Comparison of ENCODE assay signal across 19 cellular contexts in genomic region chr10:112235141-112235540, GRCh38. TPM values are rescaled to one million over a fixed set of nuclear protein-coding genes. Genes with fewer than 3 reads are reported as not detected.
DNase-seq lines count a peak whose midpoint lies in the region; ATAC-seq and TF ChIP-seq lines count a peak whose summit lies in the region.
"Had no signal": no experiment of that assay in that cellular context is flagged by ENCODE, and none has a peak within 500 bp of the region (broad histone marks: within the 10 kb centered on the region; RNA-seq: fewer than 3 reads in every experiment).

No MANE protein-coding gene starts in this region.

- ATAC-seq in WTC11, result peak; percentile 21; the same call in 1 of the 2 replicates
- ATAC-seq: CD8-positive, alpha-beta T cell; HCT116 had no signal

- no peaks in the 10 kb centered on the region for H3K36me3 Mint-ChIP-seq in WTC11
- no peaks in the 10 kb centered on the region for H3K36me3 Mint-ChIP-seq in neural progenitor cell
- H3K36me3 Mint-ChIP-seq in nephron progenitor cell (ENCODE audit: low read depth), result no peaks in the 10 kb centered on the region
- H3K36me3 Mint-ChIP-seq: CD4-positive, CD25-positive, alpha-beta regulatory T cell; CD8-positive, alpha-beta T cell had no signal

- H3K4me3 ChIP-seq in neural progenitor cell, result no peak overlapping the region
- H3K4me3 ChIP-seq in SJCRH30, result no peak overlapping the region
- H3K4me3 ChIP-seq: BLaER1, GM23248 had no signal

- H3K27me3 ChIP-seq in neural progenitor cell, result no peaks in the 10 kb centered on the region
- no peaks in the 10 kb centered on the region for H3K27me3 ChIP-seq in SJCRH30
- H3K27me3 ChIP-seq: BLaER1 had no signal

- H3K27me3 Mint-ChIP-seq in WTC11 (ENCODE audit: low read depth), result peaks cover 5% of the 10 kb centered on the region
- peaks cover 2% of the 10 kb centered on the region for H3K27me3 Mint-ChIP-seq in neural progenitor cell (ENCODE audit: insufficient read depth, low read depth)
- peaks cover 9% of the 10 kb centered on the region for H3K27me3 Mint-ChIP-seq in nephron progenitor cell (ENCODE audit: low read depth, poor library complexity)
- H3K27me3 Mint-ChIP-seq: B cell had no signal

- CTCF ChIA-PET in WTC11 (lab: Charles Lee), result no interaction called here

- no peak overlapping the region for H3K9ac ChIP-seq in neural progenitor cell
- H3K9ac ChIP-seq: BLaER1, GM23248 had no signal

- no peaks in the 10 kb centered on the region for H3K9me3 ChIP-seq in neural progenitor cell (ENCODE audit: low read depth)
- no peaks in the 10 kb centered on the region for H3K9me3 ChIP-seq in SJCRH30 (replicated peaks)

- H3K27ac Mint-ChIP-seq in WTC11, result no peak overlapping the region
- peak overlapping the region; percentile 39 for H3K27ac Mint-ChIP-seq in neural progenitor cell
- H3K27ac Mint-ChIP-seq in nephron progenitor cell, result no peak overlapping the region
- H3K27ac Mint-ChIP-seq: B cell; CD4-positive, CD25-positive, alpha-beta regulatory T cell; CD8-positive, alpha-beta T cell; H9 had no signal

- DNase-seq in WTC11 (ENCODE audit: low spot score), result no peak
- no peak for DNase-seq in epithelial cell of prostate (ENCODE audit: low read depth, low spot score)
- no peak for DNase-seq in neural progenitor cell (ENCODE audit: low spot score)
- no peak for DNase-seq in SIG-M5 (lab: John Stamatoyannopoulos, UW)
- DNase-seq in nephron progenitor cell, result no peak
- DNase-seq in SJCRH30, result no peak
- DNase-seq: Caco-2; CD4-positive, CD25-positive, alpha-beta regulatory T cell; CD8-positive, alpha-beta T cell; DMS153; DND-41; GM23248; H9 had no signal

- H3K4me1 Mint-ChIP-seq in WTC11 (peaks cover 33% of the 10 kb centered on the region), neural progenitor cell (peaks cover 9% of the 10 kb centered on the region), nephron progenitor cell (peaks cover 29% of the 10 kb centered on the region)
- H3K4me1 Mint-ChIP-seq: CD4-positive, CD25-positive, alpha-beta regulatory T cell had no signal

- H3K27ac ChIP-seq in epithelial cell of prostate (peak overlapping the region; percentile 31), neural progenitor cell (no peak overlapping the region), SJCRH30 (no peak overlapping the region)
- H3K27ac ChIP-seq: BLaER1, C4-2B, GM23248 had no signal

- TF ChIP-seq CTCF in WTC11 (IDR thresholded peaks at IDR 0.05) (no peak), neural progenitor cell (IDR thresholded peaks at IDR 0.05) (no peak), nephron progenitor cell (IDR thresholded peaks at IDR 0.05) (no peak)

- POLR2A ChIA-PET in WTC11 (lab: Charles Lee), result no interaction called here

- no peaks in the 10 kb centered on the region for H3K79me2 ChIP-seq in neural progenitor cell (ENCODE audit: low read depth)

- H3K36me3 ChIP-seq in neural progenitor cell, result no peaks in the 10 kb centered on the region
- H3K36me3 ChIP-seq in SJCRH30, result no peaks in the 10 kb centered on the region

- no peaks in the 10 kb centered on the region for H3K4me1 ChIP-seq in neural progenitor cell
- peaks cover 4% of the 10 kb centered on the region; the same call in 1 of the 2 replicates for H3K4me1 ChIP-seq in SJCRH30
- H3K4me1 ChIP-seq: BLaER1 had no signal

- H3K9me3 Mint-ChIP-seq in WTC11 (peaks cover 23% of the 10 kb centered on the region), neural progenitor cell (peaks cover 7% of the 10 kb centered on the region), nephron progenitor cell (peaks cover 23% of the 10 kb centered on the region)

- H2AFZ ChIP-seq in neural progenitor cell (replicated peaks), result no peak overlapping the region
- H2AFZ ChIP-seq: GM23248 had no signal

- no peaks in the 10 kb centered on the region for H3F3A ChIP-seq in neural progenitor cell (ENCODE audit: low read depth)

- H3K4me3 Mint-ChIP-seq in WTC11 (no peak overlapping the region), neural progenitor cell (no peak overlapping the region), nephron progenitor cell (no peak overlapping the region)
- H3K4me3 Mint-ChIP-seq: B cell; CD4-positive, CD25-positive, alpha-beta regulatory T cell; CD8-positive, alpha-beta T cell; H9 had no signal

- H3K4me2 ChIP-seq in neural progenitor cell, result no peak overlapping the region
- H3K4me2 ChIP-seq: BLaER1 had no signal

- no peaks in the 10 kb centered on the region for H4K20me1 ChIP-seq in neural progenitor cell (ENCODE audit: low read depth)
- H4K20me1 ChIP-seq: BLaER1 had no signal

TF ChIP-seq in WTC11, 78 proteins besides CTCF, POLR2A, EP300 and RAD21:
- TF ChIP-seq ZNF219 (CRISPR knock-in tag; IDR thresholded peaks at IDR 0.05; ENCODE audit: borderline replicate concordance), result no peak
- TF ChIP-seq, protein P1, sequence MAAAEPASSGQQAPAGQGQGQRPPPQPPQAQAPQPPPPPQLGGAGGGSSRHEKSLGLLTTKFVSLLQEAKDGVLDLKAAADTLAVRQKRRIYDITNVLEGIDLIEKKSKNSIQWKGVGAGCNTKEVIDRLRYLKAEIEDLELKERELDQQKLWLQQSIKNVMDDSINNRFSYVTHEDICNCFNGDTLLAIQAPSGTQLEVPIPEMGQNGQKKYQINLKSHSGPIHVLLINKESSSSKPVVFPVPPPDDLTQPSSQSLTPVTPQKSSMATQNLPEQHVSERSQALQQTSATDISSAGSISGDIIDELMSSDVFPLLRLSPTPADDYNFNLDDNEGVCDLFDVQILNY (CRISPR knock-in tag; IDR thresholded peaks at IDR 0.05), result no peak
- TF ChIP-seq, protein P2, sequence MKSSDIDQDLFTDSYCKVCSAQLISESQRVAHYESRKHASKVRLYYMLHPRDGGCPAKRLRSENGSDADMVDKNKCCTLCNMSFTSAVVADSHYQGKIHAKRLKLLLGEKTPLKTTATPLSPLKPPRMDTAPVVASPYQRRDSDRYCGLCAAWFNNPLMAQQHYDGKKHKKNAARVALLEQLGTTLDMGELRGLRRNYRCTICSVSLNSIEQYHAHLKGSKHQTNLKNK (CRISPR knock-in tag; IDR thresholded peaks at IDR 0.05), result no peak
- no peak for TF ChIP-seq ETV6 (CRISPR knock-in tag; IDR thresholded peaks at IDR 0.05)
- no peak for TF ChIP-seq E2F4 (CRISPR knock-in tag; IDR thresholded peaks at IDR 0.05; ENCODE audit: borderline replicate concordance, low read depth)
- TF ChIP-seq RORB (CRISPR knock-in tag; IDR thresholded peaks at IDR 0.05), result no peak
- TF ChIP-seq, protein P3, sequence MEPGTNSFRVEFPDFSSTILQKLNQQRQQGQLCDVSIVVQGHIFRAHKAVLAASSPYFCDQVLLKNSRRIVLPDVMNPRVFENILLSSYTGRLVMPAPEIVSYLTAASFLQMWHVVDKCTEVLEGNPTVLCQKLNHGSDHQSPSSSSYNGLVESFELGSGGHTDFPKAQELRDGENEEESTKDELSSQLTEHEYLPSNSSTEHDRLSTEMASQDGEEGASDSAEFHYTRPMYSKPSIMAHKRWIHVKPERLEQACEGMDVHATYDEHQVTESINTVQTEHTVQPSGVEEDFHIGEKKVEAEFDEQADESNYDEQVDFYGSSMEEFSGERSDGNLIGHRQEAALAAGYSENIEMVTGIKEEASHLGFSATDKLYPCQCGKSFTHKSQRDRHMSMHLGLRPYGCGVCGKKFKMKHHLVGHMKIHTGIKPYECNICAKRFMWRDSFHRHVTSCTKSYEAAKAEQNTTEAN (CRISPR knock-in tag; IDR thresholded peaks at IDR 0.05), result no peak
- TF ChIP-seq ZNF263 (CRISPR knock-in tag; IDR thresholded peaks at IDR 0.05; ENCODE audit: low read depth), result no peak

RNA-seq across cellular contexts. Expression of gene TECTB, which starts 48.1 kb away (rescaled TPM):
- total RNA-seq in WTC11 (2021) (not detected in 3 replicates), neural progenitor cell (ENCODE audit: low replicate concordance) (not detected in 2 replicates)
- total RNA-seq in SJCRH30 (2014; rRNA removed; shearing (Covaris generic)), result not detected in 2 replicates
- total RNA-seq: A172; B cell; CD4-positive, CD25-positive, alpha-beta regulatory T cell; CD8-positive, alpha-beta T cell; GM23248; H4; H9 had no signal

RNA-seq across cellular contexts. Expression of gene GPAM, which starts 51.6 kb away (rescaled TPM):
- total RNA-seq in WTC11 (2021) (10.7 to 12.2 TPM (median 11.3 TPM) in 3 replicates), neural progenitor cell (ENCODE audit: low replicate concordance) (14.8 and 18.9 TPM in 2 replicates)
- total RNA-seq in SJCRH30 (2014; rRNA removed; shearing (Covaris generic)), result 22.7 and 23.7 TPM in 2 replicates
